ENCODE assay signal across 35 cellular contexts in genomic region chr4:92654084-92654483, GRCh38.
"Had no signal": no experiment of that assay in that cellular context is flagged by ENCODE, and none has a peak within 500 bp of the region (broad histone marks: within the 10 kb centered on the region; RNA-seq: fewer than 3 reads in every experiment).

No MANE protein-coding gene starts in this region.

- H3K4me1 Mint-ChIP-seq: activated CD4-positive, alpha-beta T cell treated with anti-CD3 and anti-CD28 coated beads for 36 hours; activated CD4-positive, alpha-beta T cell treated with anti-CD3 and anti-CD28 coated beads, Interleukin-2, amount 10 ng/mL, durations not matched to agents 24 days and 14 days; activated CD8-positive, alpha-beta memory T cell treated with anti-CD3 and anti-CD28 coated beads, Interleukin-2, amount 10 ng/mL, durations not matched to agents 7 days and 5 days; activated naive CD4-positive, alpha-beta T cell treated with anti-CD3 and anti-CD28 coated beads, Interleukin-2, amount 50 U/mL, for 24 hours; activated naive CD8-positive, alpha-beta T cell treated with anti-CD3 and anti-CD28 coated beads for 36 hours; activated naive CD8-positive, alpha-beta T cell treated with anti-CD3 and anti-CD28 coated beads, Interleukin-2, amount 50 U/mL, for 24 hours; T-helper 17 cell had no signal

- H3K27ac Mint-ChIP-seq: activated CD4-positive, alpha-beta memory T cell treated with anti-CD3 and anti-CD28 coated beads for 36 hours; activated CD4-positive, alpha-beta T cell treated with anti-CD3 and anti-CD28 coated beads for 36 hours; activated CD4-positive, alpha-beta T cell treated with anti-CD3 and anti-CD28 coated beads, Interleukin-2, amount 10 ng/mL, durations not matched to agents 24 days and 14 days; activated CD8-positive, alpha-beta memory T cell treated with anti-CD3 and anti-CD28 coated beads, Interleukin-2, amount 10 ng/mL, durations not matched to agents 7 days and 5 days; activated CD8-positive, alpha-beta T cell treated with anti-CD3 and anti-CD28 coated beads, Interleukin-2, amount 10 ng/mL, durations not matched to agents 7 days and 5 days; activated naive CD4-positive, alpha-beta T cell treated with anti-CD3 and anti-CD28 coated beads for 36 hours; activated naive CD4-positive, alpha-beta T cell treated with anti-CD3 and anti-CD28 coated beads, Interleukin-2, amount 50 U/mL, for 24 hours; activated naive CD8-positive, alpha-beta T cell treated with anti-CD3 and anti-CD28 coated beads for 36 hours; activated naive CD8-positive, alpha-beta T cell treated with anti-CD3 and anti-CD28 coated beads, Interleukin-2, amount 50 U/mL, for 24 hours; activated T-helper 1 cell treated with anti-CD3 and anti-CD28 coated beads, Interleukin-12 subunit alpha, Interleukin-12 subunit beta, Interleukin-2, Interleukin-4 antibody, amounts not matched to agents 30 ng/mL and 10 ng/mL and 1 ng/mL, durations not matched to agents 14 hours and 24 hours and 36 hours; activated T-helper 2 cell treated with anti-CD3 and anti-CD28 coated beads, Interferon-gamma antibody, Interleukin-2, Interleukin-4, amounts not matched to agents 10 μg/mL and 5 μg/mL and 100 μg/mL, durations not matched to agents 14 hours and 24 hours and 36 hours; effector memory CD8-positive, alpha-beta T cell; T-helper 17 cell; T-helper 2 cell treated with Interferon-gamma antibody and Interleukin-4, amounts not matched to agents 5 μg/mL and 100 μg/mL, for 36 hours had no signal

- ATAC-seq: activated CD4-positive, alpha-beta T cell treated with anti-CD3 and anti-CD28 coated beads for 36 hours; activated CD8-positive, alpha-beta memory T cell treated with anti-CD3 and anti-CD28 coated beads, Interleukin-2, amount 10 ng/mL, durations not matched to agents 7 days and 5 days; activated CD8-positive, alpha-beta T cell treated with anti-CD3 and anti-CD28 coated beads, Interleukin-2, amount 10 ng/mL, durations not matched to agents 7 days and 5 days; activated naive CD8-positive, alpha-beta T cell treated with anti-CD3 and anti-CD28 coated beads, Interleukin-2, amount 50 U/mL, for 24 hours; body of pancreas; effector memory CD8-positive, alpha-beta T cell; esophagus mucosa; heart left ventricle; T-helper 17 cell had no signal

- H3K4me3 Mint-ChIP-seq: activated CD4-positive, alpha-beta memory T cell treated with anti-CD3 and anti-CD28 coated beads for 36 hours; activated CD4-positive, alpha-beta T cell treated with anti-CD3 and anti-CD28 coated beads for 36 hours; activated CD4-positive, alpha-beta T cell treated with anti-CD3 and anti-CD28 coated beads, Interleukin-2, amount 10 ng/mL, durations not matched to agents 24 days and 14 days; activated CD8-positive, alpha-beta memory T cell treated with anti-CD3 and anti-CD28 coated beads, Interleukin-2, amount 10 ng/mL, durations not matched to agents 7 days and 5 days; activated CD8-positive, alpha-beta T cell treated with anti-CD3 and anti-CD28 coated beads, Interleukin-2, amount 10 ng/mL, durations not matched to agents 7 days and 5 days; activated naive CD4-positive, alpha-beta T cell treated with anti-CD3 and anti-CD28 coated beads for 36 hours; activated naive CD4-positive, alpha-beta T cell treated with anti-CD3 and anti-CD28 coated beads, Interleukin-2, amount 50 U/mL, for 24 hours; activated naive CD8-positive, alpha-beta T cell treated with anti-CD3 and anti-CD28 coated beads for 36 hours; activated naive CD8-positive, alpha-beta T cell treated with anti-CD3 and anti-CD28 coated beads, Interleukin-2, amount 50 U/mL, for 24 hours; activated T-helper 1 cell treated with anti-CD3 and anti-CD28 coated beads, Interleukin-12 subunit alpha, Interleukin-12 subunit beta, Interleukin-2, Interleukin-4 antibody, amounts not matched to agents 30 ng/mL and 10 ng/mL and 1 ng/mL, durations not matched to agents 14 hours and 24 hours and 36 hours; effector memory CD8-positive, alpha-beta T cell; T-helper 17 cell; T-helper 2 cell treated with Interferon-gamma antibody and Interleukin-4, amounts not matched to agents 5 μg/mL and 100 μg/mL, for 36 hours had no signal

- H3K9me3 ChIP-seq: adrenal gland, body of pancreas, heart left ventricle had no signal

- DNase-seq: activated CD4-positive, alpha-beta memory T cell treated with anti-CD3 and anti-CD28 coated beads for 36 hours; activated CD4-positive, alpha-beta T cell treated with anti-CD3 and anti-CD28 coated beads for 36 hours; activated CD4-positive, alpha-beta T cell treated with anti-CD3 and anti-CD28 coated beads, Interleukin-2, amount 10 ng/mL, durations not matched to agents 24 days and 14 days; activated CD4-positive, CD25-positive, alpha-beta regulatory T cell; activated CD4-positive, CD25-positive, alpha-beta regulatory T cell treated with anti-CD3 and anti-CD28 coated beads, Interleukin-2, amount 50 U/mL, for 72 hours; activated CD8-positive, alpha-beta memory T cell treated with anti-CD3 and anti-CD28 coated beads, Interleukin-2, amount 10 ng/mL, durations not matched to agents 7 days and 5 days; activated CD8-positive, alpha-beta memory T cell treated with anti-CD3 and anti-CD28 coated beads, Interleukin-2, amount 50 U/mL, for 4 hours; activated CD8-positive, alpha-beta T cell treated with anti-CD3 and anti-CD28 coated beads, Interleukin-2, amount 10 ng/mL, durations not matched to agents 7 days and 5 days; activated effector memory CD4-positive, alpha-beta T cell treated with anti-CD3 and anti-CD28 coated beads, Interleukin-2, amount 50 U/mL, for 16 hours; activated naive CD4-positive, alpha-beta T cell treated with anti-CD3 and anti-CD28 coated beads for 36 hours; activated naive CD8-positive, alpha-beta T cell treated with anti-CD3 and anti-CD28 coated beads for 36 hours; activated naive CD8-positive, alpha-beta T cell treated with anti-CD3 and anti-CD28 coated beads, Interleukin-2, amount 50 U/mL, for 24 hours; activated T-cell treated with anti-CD3 and anti-CD28 coated beads, Interleukin-2, amount 50 U/mL, for 1 hour; activated T-cell treated with anti-CD3 and anti-CD28 coated beads, Interleukin-2, amount 50 U/mL, for 48 hours; adrenal gland; amygdala; aorta; body of pancreas; caudate nucleus; cortex of kidney; dermis blood vessel endothelial cell; effector CD4-positive, alpha-beta T cell; effector memory CD8-positive, alpha-beta T cell; foreskin fibroblast; glutamatergic neuron; heart left ventricle; T-helper 1 cell; T-helper 17 cell; T1000; WERI-Rb-1 had no signal

- H3K4me3 ChIP-seq: adrenal gland, body of pancreas, heart left ventricle had no signal

- H3K4me1 ChIP-seq: adrenal gland, body of pancreas, heart left ventricle had no signal

- H3K9me3 Mint-ChIP-seq: activated naive CD4-positive, alpha-beta T cell treated with anti-CD3 and anti-CD28 coated beads, Interleukin-2, amount 50 U/mL, for 24 hours; activated naive CD8-positive, alpha-beta T cell treated with anti-CD3 and anti-CD28 coated beads for 36 hours; activated T-helper 1 cell treated with anti-CD3 and anti-CD28 coated beads, Interleukin-12 subunit alpha, Interleukin-12 subunit beta, Interleukin-2, Interleukin-4 antibody, amounts not matched to agents 30 ng/mL and 10 ng/mL and 1 ng/mL, durations not matched to agents 14 hours and 24 hours and 36 hours had no signal

- H3K27me3 ChIP-seq: adrenal gland, body of pancreas, heart left ventricle had no signal

- H3K27ac ChIP-seq: adrenal gland, body of pancreas, heart left ventricle, WERI-Rb-1 had no signal

- H3K36me3 Mint-ChIP-seq: activated CD4-positive, alpha-beta memory T cell treated with anti-CD3 and anti-CD28 coated beads for 36 hours; activated CD8-positive, alpha-beta memory T cell treated with anti-CD3 and anti-CD28 coated beads, Interleukin-2, amount 10 ng/mL, durations not matched to agents 7 days and 5 days; activated naive CD4-positive, alpha-beta T cell treated with anti-CD3 and anti-CD28 coated beads, Interleukin-2, amount 50 U/mL, for 24 hours; activated naive CD8-positive, alpha-beta T cell treated with anti-CD3 and anti-CD28 coated beads for 36 hours had no signal

- H3K27me3 Mint-ChIP-seq: activated CD4-positive, alpha-beta memory T cell treated with anti-CD3 and anti-CD28 coated beads for 36 hours; activated CD4-positive, alpha-beta T cell treated with anti-CD3 and anti-CD28 coated beads for 36 hours; activated CD4-positive, alpha-beta T cell treated with anti-CD3 and anti-CD28 coated beads, Interleukin-2, amount 10 ng/mL, durations not matched to agents 24 days and 14 days; activated CD8-positive, alpha-beta memory T cell treated with anti-CD3 and anti-CD28 coated beads, Interleukin-2, amount 10 ng/mL, durations not matched to agents 7 days and 5 days; activated naive CD4-positive, alpha-beta T cell treated with anti-CD3 and anti-CD28 coated beads, Interleukin-2, amount 50 U/mL, for 24 hours; activated naive CD8-positive, alpha-beta T cell treated with anti-CD3 and anti-CD28 coated beads for 36 hours; activated naive CD8-positive, alpha-beta T cell treated with anti-CD3 and anti-CD28 coated beads, Interleukin-2, amount 50 U/mL, for 24 hours; effector memory CD8-positive, alpha-beta T cell; T-helper 17 cell had no signal

- H3K36me3 ChIP-seq: adrenal gland, heart left ventricle, WERI-Rb-1 had no signal
